Comparison of ENCODE assay signal across 11 cellular contexts in the genomic region with DNA sequence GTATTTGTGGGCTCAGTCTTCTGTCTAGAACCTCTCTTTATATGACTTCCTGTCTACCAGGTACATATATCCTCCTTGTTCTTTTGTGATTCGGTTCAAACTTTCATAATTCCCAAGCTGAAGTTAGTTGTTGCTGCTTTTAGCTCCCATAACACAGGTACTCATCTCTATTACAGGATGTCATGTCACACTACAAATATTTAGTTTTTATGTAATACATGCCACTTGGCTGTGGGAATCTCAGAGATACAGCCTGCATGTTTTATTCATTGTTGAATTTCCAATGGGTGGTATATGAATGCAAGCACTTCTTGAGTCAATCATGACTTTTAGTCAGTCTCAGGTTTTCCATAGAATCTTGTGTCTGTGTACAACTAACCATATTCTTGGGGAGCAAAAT.
DNase-seq lines count a peak whose midpoint lies in the region; ATAC-seq and TF ChIP-seq lines count a peak whose summit lies in the region.
"Had no signal": no experiment of that assay in that cellular context is flagged by ENCODE, and none has a peak within 500 bp of the region (broad histone marks: within the 10 kb centered on the region; RNA-seq: fewer than 3 reads in every experiment).

No MANE protein-coding gene starts in this region.

- no peaks in the 10 kb centered on the region for H4K20me1 ChIP-seq in mammary epithelial cell (ENCODE audit: insufficient read depth, low read length)

- TF ChIP-seq CTCF in mammary epithelial cell (conservative IDR thresholded peaks at IDR 0.05 in 1 of 2, IDR thresholded peaks at IDR 0.05 in 1 of 2; ENCODE audit: extremely low read depth in 1 of 2, insufficient read depth in 1 of 2, low read depth in 1 of 2, low read length in 2 of 2) (no peak), foreskin keratinocyte (conservative IDR thresholded peaks at IDR 0.05) (no peak), gastrocnemius medialis (IDR thresholded peaks at IDR 0.05 in 4 of 5, conservative IDR thresholded peaks at IDR 0.05 in 1 of 5) (no peak)

- 45% methylated on average over 1 of the region's 1 CpG for WGBS in mammary epithelial cell (ENCODE audit: low coverage, missing lambda C conversion rate)

- H3K27ac ChIP-seq in mammary epithelial cell (ENCODE audit: insufficient read depth, low read depth, low read length) (peak overlapping the region; percentile 2), foreskin keratinocyte (peak overlapping the region; percentile 15), gastrocnemius medialis (no peak overlapping the region)
- H3K27ac ChIP-seq: HL-60 had no signal

- DNase-seq in DMS53 (lab: John Stamatoyannopoulos, UW) (peak; percentile 67), NCI-H69 (lab: John Stamatoyannopoulos, UW) (peak; percentile 75), mammary epithelial cell (peak; percentile 63), foreskin keratinocyte (peak; percentile 47 to 62), cerebellar cortex (ENCODE audit: low spot score) (no peak), gastrocnemius medialis (no peak)
- DNase-seq: C1 segment of cervical spinal cord; CD4-positive, alpha-beta memory T cell had no signal

- intact Hi-C loops in mammary epithelial cell (cut with micrococcal nuclease) (no loop called here), gastrocnemius medialis (cut with DNase I; ENCODE audit: low total_unique reads) (no loop called here)

- H3K4me2 ChIP-seq in mammary epithelial cell (ENCODE audit: insufficient read depth, low read depth, low read length): no peak overlapping the region

- dilution Hi-C loops in mammary epithelial cell (cut with HindIII; ENCODE audit: low sequenced_read_pairs): no loop called here

- TF ChIP-seq POLR2A in gastrocnemius medialis (IDR thresholded peaks at IDR 0.05): no peak

- H3K4me3 ChIP-seq in mammary epithelial cell (replicated peaks in 1 of 3; ENCODE audit: insufficient read depth in 1 of 3, low read depth in 2 of 3, low read length in 3 of 3) (no peak overlapping the region), gastrocnemius medialis (no peak overlapping the region)

- H2AFZ ChIP-seq in mammary epithelial cell (ENCODE audit: low read depth, low read length): peak overlapping the region; percentile 52

- no peaks in the 10 kb centered on the region for H3K36me3 ChIP-seq in mammary epithelial cell (ENCODE audit: insufficient read depth, low read length)
- H3K36me3 ChIP-seq in gastrocnemius medialis: no peaks in the 10 kb centered on the region

- no peaks in the 10 kb centered on the region for H3K27me3 ChIP-seq in mammary epithelial cell (ENCODE audit: insufficient read depth, low read length)
- no peaks in the 10 kb centered on the region for H3K27me3 ChIP-seq in foreskin keratinocyte
- H3K27me3 ChIP-seq in gastrocnemius medialis: no peaks in the 10 kb centered on the region

- CTCF ChIA-PET in mammary epithelial cell (lab: Charles Lee; ENCODE audit: low non-redundant PET): no interaction called here

- H3K9ac ChIP-seq in mammary epithelial cell (ENCODE audit: insufficient read depth, low read length): no peak overlapping the region

- in situ Hi-C loops in mammary epithelial cell (cut with MboI; ENCODE audit: low sequenced_read_pairs in 2 of 2): no loop called here
- in situ Hi-C loops in gastrocnemius medialis (cut with MboI; ENCODE audit: low sequenced_read_pairs in 4 of 4): loop anchor here in 1 of 4 donors (25.0 kb wide), 1 partner anchor 109 kb away; no protein-coding TSS in a partner anchor

- H3K4me1 ChIP-seq in mammary epithelial cell (ENCODE audit: insufficient read depth, low read length) (peaks cover 41% of the 10 kb centered on the region), foreskin keratinocyte (peaks cover 31% of the 10 kb centered on the region), gastrocnemius medialis (peaks cover 0 to 4% of the 10 kb centered on the region in 2 donors)

- BruUV-seq in mammary epithelial cell (replicated peaks; lab: Mats Ljungman, UMichigan): no TSS peak

- H3K9me3 ChIP-seq in mammary epithelial cell (replicated peaks; ENCODE audit: insufficient read depth, low read length): no peaks in the 10 kb centered on the region
- H3K9me3 ChIP-seq in gastrocnemius medialis: no peaks in the 10 kb centered on the region

- ATAC-seq in foreskin keratinocyte: no peak
- no peak for ATAC-seq in gastrocnemius medialis
- ATAC-seq in GM21529 (IDR thresholded peaks at IDR 0.05; ENCODE audit: unreplicated experiment): no peak
- ATAC-seq: HCT116 had no signal

- no peaks in the 10 kb centered on the region for H3K79me2 ChIP-seq in mammary epithelial cell (ENCODE audit: insufficient read depth, low read length)

Comparison
In these comparisons a context has a peak if more than half of its experiments do, and no peak if none do; other contexts are left out.
1. DNase-seq: peak in DMS53 (single experiment), NCI-H69 (single experiment), mammary epithelial cell (single experiment) and foreskin keratinocyte (2 of 2); none in cerebellar cortex (single experiment) and gastrocnemius medialis (0 of 2).
2. H3K27ac ChIP-seq: peak in mammary epithelial cell (single experiment) and foreskin keratinocyte (single experiment); none in gastrocnemius medialis (0 of 4).